20 cellular contexts compared by ENCODE assay signal in genomic region chr3:43856351-43856750, GRCh38.
"Had no signal": no experiment of that assay in that cellular context is flagged by ENCODE, and none has a peak within 500 bp of the region (broad histone marks: within the 10 kb centered on the region; RNA-seq: fewer than 3 reads in every experiment).

No MANE protein-coding gene starts in this region.

- H3K27me3 ChIP-seq: ascending aorta, ovary, right lobe of liver had no signal

- H3K27ac ChIP-seq: ascending aorta, cardiac muscle cell, left ventricle myocardium inferior, neutrophil, ovary, right lobe of liver, thoracic aorta, VCaP had no signal

- H3K36me3 ChIP-seq: ascending aorta, cardiac muscle cell, left ventricle myocardium inferior, neutrophil, ovary, right lobe of liver, thoracic aorta had no signal

- H3K9me3 ChIP-seq: ascending aorta, left ventricle myocardium inferior, neutrophil, ovary, right lobe of liver, thoracic aorta had no signal

- H3K27ac Mint-ChIP-seq: activated naive CD8-positive, alpha-beta T cell; activated T-cell treated with anti-CD3 and anti-CD28 coated beads, Interleukin-2, amount 50 U/mL, for 72 hours; natural killer cell; progenitor cell of endocrine pancreas; stimulated activated effector memory CD8-positive, alpha-beta T cell treated with anti-CD3 and anti-CD28 coated beads, Interleukin-12 subunit alpha, Interleukin-12 subunit beta, amount 100 ng/mL, for 72 hours; stimulated activated naive CD8-positive, alpha-beta T cell treated with anti-CD3 and anti-CD28 coated beads, Interleukin-15, Interleukin-2, amounts not matched to agents 100 ng/mL and 50 ng/mL, for 24 hours had no signal

- H3K36me3 Mint-ChIP-seq: brain; natural killer cell; stimulated activated effector memory CD8-positive, alpha-beta T cell treated with anti-CD3 and anti-CD28 coated beads, Interleukin-12 subunit alpha, Interleukin-12 subunit beta, amount 100 ng/mL, for 72 hours had no signal

- DNase-seq: activated CD4-positive, alpha-beta T cell treated with anti-CD3 and anti-CD28 coated beads, Interleukin-2, amount 50 U/mL, for 4 hours; activated effector memory CD4-positive, alpha-beta T cell treated with Interleukin-2 at 50 U/mL for 16 hours; cerebellar nuclear complex; cortex of kidney; natural killer cell had no signal

- H3K4me1 ChIP-seq: right lobe of liver had no signal

- H3K4me1 Mint-ChIP-seq: natural killer cell had no signal

- H3K4me3 ChIP-seq: ascending aorta, cardiac muscle cell, left ventricle myocardium inferior, lung, ovary, right lobe of liver, thoracic aorta had no signal

- H3K9me3 Mint-ChIP-seq: activated T-cell treated with anti-CD3 and anti-CD28 coated beads, Interleukin-2, amount 50 U/mL, for 72 hours; natural killer cell; stimulated activated naive CD8-positive, alpha-beta T cell treated with anti-CD3 and anti-CD28 coated beads, Interleukin-15, Interleukin-2, amounts not matched to agents 100 ng/mL and 50 ng/mL, for 24 hours had no signal

- H3K4me3 Mint-ChIP-seq: activated naive CD8-positive, alpha-beta T cell; activated T-cell treated with anti-CD3 and anti-CD28 coated beads, Interleukin-2, amount 50 U/mL, for 72 hours; natural killer cell; stimulated activated effector memory CD8-positive, alpha-beta T cell treated with anti-CD3 and anti-CD28 coated beads, Interleukin-12 subunit alpha, Interleukin-12 subunit beta, amount 100 ng/mL, for 72 hours; stimulated activated naive CD8-positive, alpha-beta T cell treated with anti-CD3 and anti-CD28 coated beads, Interleukin-15, Interleukin-2, amounts not matched to agents 100 ng/mL and 50 ng/mL, for 24 hours had no signal
